11 cellular contexts compared by ENCODE assay signal in genomic region chr12:116381744-116382455, GRCh38.
DNase-seq lines count a peak whose midpoint lies in the region; ATAC-seq and TF ChIP-seq lines count a peak whose summit lies in the region.
"Had no signal": no experiment of that assay in that cellular context is flagged by ENCODE, and none has a peak within 500 bp of the region (broad histone marks: within the 10 kb centered on the region; RNA-seq: fewer than 3 reads in every experiment).

No MANE protein-coding gene starts in this region.

- peak overlapping the region; percentile 95 for H3K27ac ChIP-seq in ectodermal cell (ENCODE audit: insufficient read depth, low read depth, low read length, poor library complexity, severe bottlenecking)
- H3K27ac ChIP-seq: pancreas had no signal

- no peak for ATAC-seq in HG03565 (IDR thresholded peaks at IDR 0.05; ENCODE audit: unreplicated experiment)

- peaks cover 37% of the 10 kb centered on the region for H3K4me1 ChIP-seq in ectodermal cell (ENCODE audit: control insufficient read depth, insufficient read depth, low read length)

- CTCF ChIA-PET in activated naive CD4-positive, alpha-beta T cell treated with anti-CD3 and anti-CD28 coated beads for 36 hours (lab: Charles Lee): no interaction called here

- H3K27ac Mint-ChIP-seq in CD14-positive monocyte (peak overlapping the region in 3 of 7 donors; percentile 41 to 47 (median 42)), nephron progenitor cell (peak overlapping the region; percentile 70)
- H3K27ac Mint-ChIP-seq in activated naive CD4-positive, alpha-beta T cell treated with anti-CD3 and anti-CD28 coated beads for 36 hours: no peak overlapping the region
- H3K27ac Mint-ChIP-seq: T-helper 2 cell treated with Interferon-gamma antibody and Interleukin-4, amounts not matched to agents 5 μg/mL and 100 μg/mL, for 36 hours had no signal

- intact Hi-C loops in CD14-positive monocyte (cut with micrococcal nuclease): no loop called here
- intact Hi-C loops in activated naive CD4-positive, alpha-beta T cell treated with anti-CD3 and anti-CD28 coated beads for 36 hours (cut with micrococcal nuclease): no loop called here

- peak overlapping the region; percentile 28 to 73 for H3K4me3 Mint-ChIP-seq in CD14-positive monocyte
- peak overlapping the region; percentile 66 for H3K4me3 Mint-ChIP-seq in nephron progenitor cell
- H3K4me3 Mint-ChIP-seq in activated naive CD4-positive, alpha-beta T cell treated with anti-CD3 and anti-CD28 coated beads for 36 hours: no peak overlapping the region
- H3K4me3 Mint-ChIP-seq: T-helper 2 cell treated with Interferon-gamma antibody and Interleukin-4, amounts not matched to agents 5 μg/mL and 100 μg/mL, for 36 hours had no signal

- H3K36me3 ChIP-seq in ectodermal cell (ENCODE audit: control insufficient read depth, insufficient read depth, low read length): no peaks in the 10 kb centered on the region
- H3K36me3 ChIP-seq: pancreas had no signal

- peak overlapping the region; percentile 19 for H3K4me3 ChIP-seq in ectodermal cell (ENCODE audit: insufficient read depth, low read depth, low read length)
- H3K4me3 ChIP-seq: pancreas had no signal

- no peaks in the 10 kb centered on the region for H3K36me3 Mint-ChIP-seq in CD14-positive monocyte
- H3K36me3 Mint-ChIP-seq in nephron progenitor cell (ENCODE audit: low read depth): no peaks in the 10 kb centered on the region
- no peaks in the 10 kb centered on the region for H3K36me3 Mint-ChIP-seq in activated naive CD4-positive, alpha-beta T cell treated with anti-CD3 and anti-CD28 coated beads for 36 hours (ENCODE audit: low read depth)

- H3K27me3 ChIP-seq in ectodermal cell (ENCODE audit: control insufficient read depth, insufficient read depth, low read length, poor library complexity, severe bottlenecking): no peaks in the 10 kb centered on the region
- H3K27me3 ChIP-seq: pancreas had no signal

- WGBS in ectodermal cell, 2 experiments: 0% methylated on average over 12 to 13 of the region's 13 CpGs

- peaks cover 0 to 2% (median 0%) of the 10 kb centered on the region in 7 donors for H3K9me3 Mint-ChIP-seq in CD14-positive monocyte
- H3K9me3 Mint-ChIP-seq in nephron progenitor cell: no peaks in the 10 kb centered on the region
- no peaks in the 10 kb centered on the region for H3K9me3 Mint-ChIP-seq in activated naive CD4-positive, alpha-beta T cell treated with anti-CD3 and anti-CD28 coated beads for 36 hours
- H3K9me3 Mint-ChIP-seq: T-helper 2 cell treated with Interferon-gamma antibody and Interleukin-4, amounts not matched to agents 5 μg/mL and 100 μg/mL, for 36 hours had no signal

- H3K27me3 Mint-ChIP-seq in CD14-positive monocyte (ENCODE audit: low read depth in 3 of 3): peaks cover 8 to 11% (median 9%) of the 10 kb centered on the region in 3 donors
- H3K27me3 Mint-ChIP-seq in nephron progenitor cell (ENCODE audit: low read depth, poor library complexity): peaks cover 6% of the 10 kb centered on the region
- H3K27me3 Mint-ChIP-seq in activated naive CD4-positive, alpha-beta T cell treated with anti-CD3 and anti-CD28 coated beads for 36 hours (ENCODE audit: low read depth): no peaks in the 10 kb centered on the region

- H3K4me1 Mint-ChIP-seq in CD14-positive monocyte (peaks cover 38% of the 10 kb centered on the region), nephron progenitor cell (peaks cover 65% of the 10 kb centered on the region)
- peaks cover under 1% of the 10 kb centered on the region for H3K4me1 Mint-ChIP-seq in activated naive CD4-positive, alpha-beta T cell treated with anti-CD3 and anti-CD28 coated beads for 36 hours (ENCODE audit: low read depth)

- no peak for DNase-seq in CD14-positive monocyte (ENCODE audit: low spot score)
- peak; percentile 64 for DNase-seq in NCI-H69 (lab: John Stamatoyannopoulos, UW)
- DNase-seq in nephron progenitor cell: peak; percentile 56
- no peak for DNase-seq in activated naive CD4-positive, alpha-beta T cell treated with anti-CD3 and anti-CD28 coated beads for 36 hours
- no peak for DNase-seq in NCI-H524 (lab: John Stamatoyannopoulos, UW)
- no peak for DNase-seq in SIG-M5 (lab: John Stamatoyannopoulos, UW)
- DNase-seq: DMS153, pancreas had no signal

- no peaks in the 10 kb centered on the region for H3K9me3 ChIP-seq in ectodermal cell (ENCODE audit: control insufficient read depth, low read length)
- H3K9me3 ChIP-seq: pancreas had no signal

- TF ChIP-seq CTCF in CD14-positive monocyte (IDR thresholded peaks at IDR 0.05) (no peak), nephron progenitor cell (IDR thresholded peaks at IDR 0.05) (no peak)

Comparison
In these comparisons a context has a peak if more than half of its experiments do, and no peak if none do; other contexts are left out.
1. DNase-seq: peak in NCI-H69 (single experiment) and nephron progenitor cell (single experiment); none in CD14-positive monocyte (single experiment), activated naive CD4-positive, alpha-beta T cell treated with anti-CD3 and anti-CD28 coated beads for 36 hours (single experiment), NCI-H524 (0 of 2) and SIG-M5 (single experiment).